In the genomic region with DNA sequence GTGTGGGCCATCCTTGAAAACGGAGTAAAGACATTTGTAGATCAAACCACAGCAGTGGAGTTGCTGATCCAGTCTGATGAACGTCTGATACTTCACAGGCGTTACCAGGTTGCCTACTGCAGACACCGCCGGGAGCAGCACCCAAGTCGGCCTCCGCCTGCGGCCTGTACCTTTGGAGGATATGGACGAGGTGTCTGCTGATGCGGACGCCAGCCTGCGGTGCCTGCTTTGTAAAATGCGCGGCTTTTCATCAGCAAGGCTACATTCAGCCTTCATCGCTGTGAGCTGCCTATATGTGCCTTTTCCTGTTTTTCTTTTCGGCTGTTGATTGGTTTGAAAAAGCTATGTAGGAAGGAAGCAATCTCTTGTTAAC, we compare ENCODE assay signal across 27 cellular contexts. TPM values are rescaled to one million over a fixed set of nuclear protein-coding genes. Genes with fewer than 3 reads are reported as not detected.
DNase-seq lines count a peak whose midpoint lies in the region; ATAC-seq and TF ChIP-seq lines count a peak whose summit lies in the region.
"Had no signal": no experiment of that assay in that cellular context is flagged by ENCODE, and none has a peak within 500 bp of the region (broad histone marks: within the 10 kb centered on the region; RNA-seq: fewer than 3 reads in every experiment).

No MANE protein-coding gene starts in this region.

- intact Hi-C loops in activated T-helper 1 cell treated with anti-CD3 and anti-CD28 coated beads, Interleukin-12 subunit alpha, Interleukin-12 subunit beta, Interleukin-2, Interleukin-4 antibody, amounts not matched to agents 30 ng/mL and 10 ng/mL and 1 ng/mL, durations not matched to agents 14 hours and 24 hours and 36 hours (cut with micrococcal nuclease): no loop called here
- intact Hi-C loops in heart right ventricle (cut with DNase I): loop anchor here in 4 of 10 donors (5.0 to 10.0 kb wide), 5 partner anchors 79 to 329 kb away; a partner anchor contains a TSS

- H3K27ac Mint-ChIP-seq in activated T-helper 1 cell treated with anti-CD3 and anti-CD28 coated beads, Interleukin-12 subunit alpha, Interleukin-12 subunit beta, Interleukin-2, Interleukin-4 antibody, amounts not matched to agents 30 ng/mL and 10 ng/mL and 1 ng/mL, durations not matched to agents 14 hours and 24 hours and 36 hours: peak overlapping the region; percentile 31
- no peak overlapping the region for H3K27ac Mint-ChIP-seq in endothelial cell (ENCODE audit: unreplicated experiment)
- H3K27ac Mint-ChIP-seq: activated CD8-positive, alpha-beta T cell treated with anti-CD3 and anti-CD28 coated beads for 36 hours; activated naive CD8-positive, alpha-beta T cell treated with anti-CD3 and anti-CD28 coated beads, Interleukin-2, amount 10 ng/mL, durations not matched to agents 7 days and 5 days; progenitor cell of endocrine pancreas had no signal

- no peaks in the 10 kb centered on the region for H3K27me3 Mint-ChIP-seq in activated T-helper 1 cell treated with anti-CD3 and anti-CD28 coated beads, Interleukin-12 subunit alpha, Interleukin-12 subunit beta, Interleukin-2, Interleukin-4 antibody, amounts not matched to agents 30 ng/mL and 10 ng/mL and 1 ng/mL, durations not matched to agents 14 hours and 24 hours and 36 hours (ENCODE audit: insufficient read depth)
- peaks cover 6% of the 10 kb centered on the region for H3K27me3 Mint-ChIP-seq in endothelial cell (ENCODE audit: unreplicated experiment)
- H3K27me3 Mint-ChIP-seq: activated CD8-positive, alpha-beta T cell treated with anti-CD3 and anti-CD28 coated beads for 36 hours; activated naive CD8-positive, alpha-beta T cell treated with anti-CD3 and anti-CD28 coated beads, Interleukin-2, amount 10 ng/mL, durations not matched to agents 7 days and 5 days; central memory CD8-positive, alpha-beta T cell; progenitor cell of endocrine pancreas had no signal

- H4K12ac ChIP-seq in trophoblast cell (ENCODE audit: low read depth, low read length): no peak overlapping the region

- no peak for ATAC-seq in heart right ventricle
- ATAC-seq in GM21447 (IDR thresholded peaks at IDR 0.05; ENCODE audit: unreplicated experiment): no peak
- no peak for ATAC-seq in HG03457 (IDR thresholded peaks at IDR 0.05; ENCODE audit: unreplicated experiment)
- ATAC-seq: activated CD8-positive, alpha-beta T cell treated with anti-CD3 and anti-CD28 coated beads for 36 hours; HCT116; K562; stimulated activated naive CD8-positive, alpha-beta T cell treated with anti-CD3 and anti-CD28 coated beads, Interleukin-15, Interleukin-2, amounts not matched to agents 100 U/mL and 50 U/mL, for 24 hours had no signal

- no peak overlapping the region for H3K18ac ChIP-seq in trophoblast cell (ENCODE audit: low read length)

- peak overlapping the region; percentile 56 to 97 (median 90) for H3K4me2 ChIP-seq in BLaER1 treated with 17β-estradiol and CSF1 and Interleukin-3, amounts not matched to agents 10 nM and 100 nM
- H3K4me2 ChIP-seq in trophoblast cell (ENCODE audit: low read length): no peak overlapping the region

- peaks cover 14 to 72% (median 50%) of the 10 kb centered on the region in 11 experiments for H3K36me3 ChIP-seq in BLaER1 treated with 17β-estradiol and CSF1 and Interleukin-3, amounts not matched to agents 10 nM and 100 nM
- H3K36me3 ChIP-seq in heart right ventricle (peaks cover 0 to 43% (median 0%) of the 10 kb centered on the region in 9 donors), trophoblast cell (ENCODE audit: control insufficient read depth in 1 of 2, insufficient read depth in 2 of 2, low read length in 2 of 2) (peaks cover 35 to 40% of the 10 kb centered on the region in 2 experiments)
- H3K36me3 ChIP-seq: thoracic aorta had no signal

- peak overlapping the region; percentile 16 for H2BK120ac ChIP-seq in trophoblast cell (ENCODE audit: insufficient read depth, low read length, poor library complexity)

- H3K9ac ChIP-seq in BLaER1 treated with 17β-estradiol and CSF1 and Interleukin-3, amounts not matched to agents 10 nM and 100 nM: peak overlapping the region in 5 of 11 experiments; percentile 5 to 72 (median 43); a peak in 7 of 22 replicates
- no peak overlapping the region for H3K9ac ChIP-seq in trophoblast cell (ENCODE audit: low read length)

- H3K23ac ChIP-seq in trophoblast cell (ENCODE audit: low read length): no peak overlapping the region

- H3K27ac ChIP-seq in BLaER1 treated with 17β-estradiol and CSF1 and Interleukin-3, amounts not matched to agents 10 nM and 100 nM: peak overlapping the region in 3 of 11 experiments; percentile 36 to 44 (median 42); a peak in 3 of 22 replicates
- H3K27ac ChIP-seq in heart right ventricle (peak overlapping the region in 8 of 10 donors; percentile 38 to 98 (median 88)), trophoblast cell (ENCODE audit: low read depth, low read length) (no peak overlapping the region)
- H3K27ac ChIP-seq: neutrophil, thoracic aorta had no signal

- no peak overlapping the region for H2BK12ac ChIP-seq in trophoblast cell (ENCODE audit: low read length)

- H4K91ac ChIP-seq in trophoblast cell (ENCODE audit: low read depth, low read length): peak overlapping the region; percentile 58

- no peak for DNase-seq in activated T-helper 1 cell treated with anti-CD3 and anti-CD28 coated beads, Interleukin-12 subunit alpha, Interleukin-12 subunit beta, Interleukin-2, Interleukin-4 antibody, amounts not matched to agents 30 ng/mL and 10 ng/mL and 1 ng/mL, durations not matched to agents 14 hours and 24 hours and 36 hours (ENCODE audit: low spot score)
- no peak for DNase-seq in heart right ventricle
- no peak for DNase-seq in trophoblast cell
- no peak for DNase-seq in endothelial cell (ENCODE audit: low spot score)
- no peak for DNase-seq in SHP77 treated with DMSO at 0.1 percent for 48 hours (lab: John Stamatoyannopoulos, UW)
- DNase-seq: activated CD4-positive, CD25-positive, alpha-beta regulatory T cell; activated CD8-positive, alpha-beta T cell treated with anti-CD3 and anti-CD28 coated beads for 36 hours; activated effector memory CD4-positive, alpha-beta T cell treated with Interleukin-2 at 50 U/mL for 16 hours; activated naive CD8-positive, alpha-beta T cell treated with anti-CD3 and anti-CD28 coated beads, Interleukin-2, amount 10 ng/mL, durations not matched to agents 7 days and 5 days; BE2C; COR-L47; dorsolateral prefrontal cortex; MG63; NCI-H1105 treated with DMSO at 0.1 percent for 48 hours; NCI-H1930; NCI-H69; stimulated activated naive CD8-positive, alpha-beta T cell treated with anti-CD3 and anti-CD28 coated beads, Interleukin-15, Interleukin-2, amounts not matched to agents 100 U/mL and 50 U/mL, for 24 hours had no signal

- peaks cover 93 to 100% (median 100%) of the 10 kb centered on the region in 11 experiments for H4K20me1 ChIP-seq in BLaER1 treated with 17β-estradiol and CSF1 and Interleukin-3, amounts not matched to agents 10 nM and 100 nM

- no peak overlapping the region for H3K4ac ChIP-seq in trophoblast cell (ENCODE audit: low read depth, low read length)

- no peak overlapping the region for H4K8ac ChIP-seq in trophoblast cell (ENCODE audit: low read depth, low read length)

- no peaks in the 10 kb centered on the region for H3K9me3 Mint-ChIP-seq in activated T-helper 1 cell treated with anti-CD3 and anti-CD28 coated beads, Interleukin-12 subunit alpha, Interleukin-12 subunit beta, Interleukin-2, Interleukin-4 antibody, amounts not matched to agents 30 ng/mL and 10 ng/mL and 1 ng/mL, durations not matched to agents 14 hours and 24 hours and 36 hours
- no peaks in the 10 kb centered on the region for H3K9me3 Mint-ChIP-seq in endothelial cell (ENCODE audit: unreplicated experiment)
- H3K9me3 Mint-ChIP-seq: activated CD8-positive, alpha-beta T cell treated with anti-CD3 and anti-CD28 coated beads for 36 hours; activated naive CD8-positive, alpha-beta T cell treated with anti-CD3 and anti-CD28 coated beads, Interleukin-2, amount 10 ng/mL, durations not matched to agents 7 days and 5 days; central memory CD8-positive, alpha-beta T cell had no signal

- H3K36me3 Mint-ChIP-seq in activated T-helper 1 cell treated with anti-CD3 and anti-CD28 coated beads, Interleukin-12 subunit alpha, Interleukin-12 subunit beta, Interleukin-2, Interleukin-4 antibody, amounts not matched to agents 30 ng/mL and 10 ng/mL and 1 ng/mL, durations not matched to agents 14 hours and 24 hours and 36 hours (ENCODE audit: low read depth): peaks cover 8% of the 10 kb centered on the region
- peaks cover 7% of the 10 kb centered on the region for H3K36me3 Mint-ChIP-seq in endothelial cell (ENCODE audit: low read depth, unreplicated experiment)
- H3K36me3 Mint-ChIP-seq: activated naive CD8-positive, alpha-beta T cell treated with anti-CD3 and anti-CD28 coated beads, Interleukin-2, amount 10 ng/mL, durations not matched to agents 7 days and 5 days had no signal

- H3K14ac ChIP-seq in trophoblast cell (ENCODE audit: low read length): no peak overlapping the region

- H3K4me3 ChIP-seq in BLaER1 treated with 17β-estradiol and CSF1 and Interleukin-3, amounts not matched to agents 10 nM and 100 nM: peak overlapping the region in 3 of 10 experiments; percentile 4 to 49 (median 41); a peak in 4 of 20 replicates
- H3K4me3 ChIP-seq in heart right ventricle (no peak overlapping the region), trophoblast cell (ENCODE audit: low read depth, low read length) (no peak overlapping the region)
- H3K4me3 ChIP-seq: K562, lung, MG63, thoracic aorta had no signal

- H3K79me2 ChIP-seq in trophoblast cell (ENCODE audit: control insufficient read depth, insufficient read depth, low read length, poor library complexity): peaks cover 19% of the 10 kb centered on the region

- no peak for TF ChIP-seq CTCF in heart right ventricle (IDR thresholded peaks at IDR 0.05)
- TF ChIP-seq CTCF in endothelial cell (IDR thresholded peaks at IDR 0.05; ENCODE audit: unreplicated experiment): no peak

- H2BK5ac ChIP-seq in trophoblast cell (ENCODE audit: low read depth, low read length, poor library complexity): no peak overlapping the region

- peaks cover 34% of the 10 kb centered on the region for H3K79me1 ChIP-seq in trophoblast cell (ENCODE audit: low read length)

- WGBS in heart right ventricle, 2 donors: 78 to 85% methylated on average over 16 of the region's 16 CpGs
- WGBS in trophoblast cell (ENCODE audit: extremely low coverage, insufficient coverage, insufficient read length): no CpG with 5 or more reads among the region's 16 CpGs

- no peaks in the 10 kb centered on the region for H3K9me3 ChIP-seq in BLaER1 treated with 17β-estradiol and CSF1 and Interleukin-3, amounts not matched to agents 10 nM and 100 nM (replicated peaks in 1 of 11)
- no peaks in the 10 kb centered on the region for H3K9me3 ChIP-seq in heart right ventricle
- peaks cover 6% of the 10 kb centered on the region for H3K9me3 ChIP-seq in trophoblast cell (ENCODE audit: insufficient read depth, low read depth, low read length)
- H3K9me3 ChIP-seq: BE2C, MG63, neutrophil, thoracic aorta had no signal

- H2AK5ac ChIP-seq in trophoblast cell (ENCODE audit: low read length): no peak overlapping the region

- H2AFZ ChIP-seq in trophoblast cell (ENCODE audit: insufficient read depth, low read length, poor library complexity): no peak overlapping the region

- peaks cover 0 to 98% (median 6%) of the 10 kb centered on the region in 11 experiments; a peak in 10 of 22 replicates for H3K27me3 ChIP-seq in BLaER1 treated with 17β-estradiol and CSF1 and Interleukin-3, amounts not matched to agents 10 nM and 100 nM
- H3K27me3 ChIP-seq in heart right ventricle (no peaks in the 10 kb centered on the region), trophoblast cell (ENCODE audit: insufficient read depth, low read length) (no peaks in the 10 kb centered on the region)
- H3K27me3 ChIP-seq: BE2C, dorsolateral prefrontal cortex, MG63, neutrophil had no signal

- no peaks in the 10 kb centered on the region for H3K4me1 Mint-ChIP-seq in activated T-helper 1 cell treated with anti-CD3 and anti-CD28 coated beads, Interleukin-12 subunit alpha, Interleukin-12 subunit beta, Interleukin-2, Interleukin-4 antibody, amounts not matched to agents 30 ng/mL and 10 ng/mL and 1 ng/mL, durations not matched to agents 14 hours and 24 hours and 36 hours (ENCODE audit: low read depth)
- no peaks in the 10 kb centered on the region for H3K4me1 Mint-ChIP-seq in endothelial cell (ENCODE audit: unreplicated experiment)
- H3K4me1 Mint-ChIP-seq: activated naive CD8-positive, alpha-beta T cell treated with anti-CD3 and anti-CD28 coated beads, Interleukin-2, amount 10 ng/mL, durations not matched to agents 7 days and 5 days had no signal

- H3K4me3 Mint-ChIP-seq in activated T-helper 1 cell treated with anti-CD3 and anti-CD28 coated beads, Interleukin-12 subunit alpha, Interleukin-12 subunit beta, Interleukin-2, Interleukin-4 antibody, amounts not matched to agents 30 ng/mL and 10 ng/mL and 1 ng/mL, durations not matched to agents 14 hours and 24 hours and 36 hours: no peak overlapping the region
- no peak overlapping the region for H3K4me3 Mint-ChIP-seq in endothelial cell (ENCODE audit: unreplicated experiment)
- H3K4me3 Mint-ChIP-seq: activated CD8-positive, alpha-beta T cell treated with anti-CD3 and anti-CD28 coated beads for 36 hours; activated naive CD8-positive, alpha-beta T cell treated with anti-CD3 and anti-CD28 coated beads, Interleukin-2, amount 10 ng/mL, durations not matched to agents 7 days and 5 days; central memory CD8-positive, alpha-beta T cell had no signal

- H3K4me1 ChIP-seq in BLaER1 treated with 17β-estradiol and CSF1 and Interleukin-3, amounts not matched to agents 10 nM and 100 nM: peaks cover 75 to 99% (median 97%) of the 10 kb centered on the region in 10 experiments
- peaks cover 32 to 94% (median 69%) of the 10 kb centered on the region in 9 donors for H3K4me1 ChIP-seq in heart right ventricle
- H3K4me1 ChIP-seq in trophoblast cell (ENCODE audit: control insufficient read depth in 1 of 2, insufficient read depth in 2 of 2, low read length in 2 of 2): peaks cover 34% of the 10 kb centered on the region in 2 experiments
- H3K4me1 ChIP-seq: BE2C had no signal

RNA-seq across cellular contexts. Expression of a gene that starts 16.0 kb away (rescaled TPM):
- 83.4 and 84.7 TPM in 2 replicates for total RNA-seq in activated T-helper 1 cell treated with anti-CD3 and anti-CD28 coated beads, Interleukin-12 subunit alpha, Interleukin-12 subunit beta, Interleukin-2, Interleukin-4 antibody, amounts not matched to agents 30 ng/mL and 10 ng/mL and 1 ng/mL, durations not matched to agents 14 hours and 24 hours and 36 hours
- total RNA-seq in heart right ventricle: 10 to 100 TPM; 42.4 to 67.2 (median 52.6) TPM
- polyA plus RNA-seq in heart right ventricle: 10 to 100 TPM; 68.1 to 83.6 TPM
- 19.1 and 21.1 TPM in 2 replicates for polyA plus RNA-seq in trophoblast cell (2013)
- 13.7 TPM for total RNA-seq in endothelial cell (ENCODE audit: unreplicated experiment)

RNA-seq across cellular contexts. Expression of a gene that starts 35.1 kb away (rescaled TPM):
- 292 and 294 TPM in 2 replicates for total RNA-seq in activated T-helper 1 cell treated with anti-CD3 and anti-CD28 coated beads, Interleukin-12 subunit alpha, Interleukin-12 subunit beta, Interleukin-2, Interleukin-4 antibody, amounts not matched to agents 30 ng/mL and 10 ng/mL and 1 ng/mL, durations not matched to agents 14 hours and 24 hours and 36 hours
- total RNA-seq in heart right ventricle (100 to 1,000 TPM in 1 of 10 donors, 10 to 100 TPM in 5, 1 to 10 TPM in 4; 5.1 to 151 (median 10.3) TPM), endothelial cell (ENCODE audit: unreplicated experiment) (21.3 TPM)
- 10 to 100 TPM; 12.4 to 12.7 TPM for polyA plus RNA-seq in heart right ventricle
- 0.03 TPM in 2 replicates for polyA plus RNA-seq in trophoblast cell (2013)
